In genomic region chr11:113952588-113952987, GRCh38 we compare ENCODE assay signal across 1 cellular context.
TF ChIP-seq lines count a peak whose summit lies in the region.

No MANE protein-coding gene starts in this region.

TF ChIP-seq in H1, 55 proteins besides CTCF, POLR2A, EP300 and RAD21:
- TF ChIP-seq CEBPB (IDR thresholded peaks at IDR 0.05; ENCODE audit: low read depth, low read length) (peak; percentile 26; the same call in 1 of the 2 replicates), KDM1A (IDR thresholded peaks at IDR 0.05; ENCODE audit: borderline replicate concordance, low read length) (no peak)
